In genomic region chr2:75390184-75390583, GRCh38 we compare ENCODE assay signal across 16 cellular contexts.
"Had no signal": no experiment of that assay in that cellular context is flagged by ENCODE, and none has a peak within 500 bp of the region (broad histone marks: within the 10 kb centered on the region; RNA-seq: fewer than 3 reads in every experiment).

No MANE protein-coding gene starts in this region.

- ATAC-seq: activated CD4-positive, alpha-beta T cell treated with anti-CD3 and anti-CD28 coated beads for 36 hours; activated T-helper 17 cell treated with anti-CD3 and anti-CD28 coated beads, Interleukin-2, amount 50 U/mL, for 72 hours; natural killer cell treated with Interleukin-12 subunit alpha and Interleukin-12 subunit beta and Interleukin-15 and Interleukin-18, amount 100 ng/mL, for 72 hours; stimulated activated memory B cell treated with anti-CD40 and anti-IgM and Interleukin-4, amounts not matched to agents 10 μg/mL and 1 μg/mL and 100 μg/mL, for 72 hours; WTC11 had no signal

- DNase-seq: activated CD4-positive, alpha-beta T cell treated with anti-CD3 and anti-CD28 coated beads for 36 hours; activated CD4-positive, alpha-beta T cell treated with anti-CD3 and anti-CD28 coated beads, Interleukin-2, amount 50 U/mL, for 48 hours; activated naive CD4-positive, alpha-beta T cell treated with Interleukin-2 at 50 U/mL for 16 hours; activated naive CD8-positive, alpha-beta T cell treated with anti-CD3 and anti-CD28 coated beads, Interleukin-2, amount 10 ng/mL, durations not matched to agents 7 days and 5 days; activated T-cell treated with anti-CD3 and anti-CD28 coated beads for 4 hours; amygdala; dermis blood vessel endothelial cell; effector memory CD4-positive, alpha-beta T cell; esophagus squamous epithelium; sigmoid colon; stimulated activated CD4-positive, alpha-beta T cell treated with anti-CD3 and anti-CD28 coated beads, Interleukin-4, amount 100 ng/mL, for 4 hours; testis had no signal
